ENCODE assay signal across 16 cellular contexts in genomic region chr4:125397226-125397625, GRCh38.
"Had no signal": no experiment of that assay in that cellular context is flagged by ENCODE, and none has a peak within 500 bp of the region (broad histone marks: within the 10 kb centered on the region; RNA-seq: fewer than 3 reads in every experiment).

No MANE protein-coding gene starts in this region.

- H2AFZ ChIP-seq: hepatocyte had no signal

- H3K4me3 ChIP-seq: hepatocyte, mucosa of descending colon, testis, upper lobe of left lung had no signal

- H3K9me3 ChIP-seq: mucosa of descending colon, testis, upper lobe of left lung had no signal

- H3K27me3 ChIP-seq: hepatocyte, testis, upper lobe of left lung had no signal

- H3K36me3 ChIP-seq: upper lobe of left lung had no signal

- H3K27ac ChIP-seq: hepatocyte, testis had no signal

- H3K4me2 ChIP-seq: hepatocyte had no signal

- DNase-seq: activated CD4-positive, alpha-beta memory T cell treated with anti-CD3 and anti-CD28 coated beads, Interleukin-2, amount 10 ng/mL, durations not matched to agents 7 days and 5 days; activated CD4-positive, alpha-beta T cell treated with anti-CD3 and anti-CD28 coated beads, Interleukin-2, amount 10 ng/mL, durations not matched to agents 24 days and 14 days; activated effector memory CD4-positive, alpha-beta T cell treated with Interleukin-2 at 50 U/mL for 16 hours; activated naive CD4-positive, alpha-beta T cell treated with anti-CD3 and anti-CD28 coated beads, Interleukin-2, amount 10 ng/mL, durations not matched to agents 7 days and 5 days; activated T-cell treated with anti-CD3 and anti-CD28 coated beads, Interleukin-2, amount 50 U/mL, for 72 hours; effector CD4-positive, alpha-beta T cell; foreskin melanocyte; glutamatergic neuron; immature natural killer cell; mucosa of descending colon; nucleus accumbens; stimulated activated CD4-positive, alpha-beta T cell treated with anti-CD3 and anti-CD28 coated beads, Interleukin-2, amount 100 ng/mL, for 48 hours; stimulated activated naive CD4-positive, alpha-beta T cell; testis; upper lobe of left lung had no signal

- H3K4me1 ChIP-seq: testis had no signal
